14 cellular contexts compared by ENCODE assay signal in the genomic region with DNA sequence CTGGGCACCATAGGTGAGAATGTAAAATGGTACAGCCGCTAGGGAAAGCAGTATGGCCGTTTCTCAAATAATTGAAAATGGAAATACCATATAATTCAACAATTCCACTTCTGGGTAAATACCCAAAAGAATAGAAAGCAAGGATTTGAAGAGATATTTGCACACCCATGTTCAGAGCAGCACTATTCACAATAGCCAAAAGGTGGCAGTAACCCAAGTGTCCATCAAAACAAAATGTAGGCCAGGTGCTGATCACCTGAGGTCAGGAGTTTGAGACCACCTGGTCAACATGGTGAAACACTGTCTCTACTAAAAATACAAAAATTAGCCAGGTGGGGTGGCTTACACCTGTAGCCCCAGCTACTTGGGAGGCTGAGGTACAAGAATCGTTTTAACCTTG.
DNase-seq lines count a peak whose midpoint lies in the region; ATAC-seq and TF ChIP-seq lines count a peak whose summit lies in the region.
"Had no signal": no experiment of that assay in that cellular context is flagged by ENCODE, and none has a peak within 500 bp of the region (broad histone marks: within the 10 kb centered on the region; RNA-seq: fewer than 3 reads in every experiment).

No MANE protein-coding gene starts in this region.

- H3K9me2 ChIP-seq in Karpas-422 (replicated peaks; ENCODE audit: insufficient read depth, low read length), result no peaks in the 10 kb centered on the region

- DNase-seq in GM12865 (ENCODE audit: low read depth) (peak; percentile 11), Karpas-422 (peak; percentile 52), cardiac fibroblast (ENCODE audit: low read depth in 2 of 2) (no peak), neural progenitor cell (ENCODE audit: low spot score) (no peak), T1000 (lab: John Stamatoyannopoulos, UW) (no peak), mesenchymal stem cell (no peak)
- DNase-seq: activated naive CD8-positive, alpha-beta T cell treated with anti-CD3 and anti-CD28 coated beads, Interleukin-2, amount 10 ng/mL, durations not matched to agents 7 days and 5 days; cerebellar nuclear complex; MV-4-11; stimulated activated naive CD4-positive, alpha-beta T cell treated with Interleukin-2 at 50 U/mL for 16 hours had no signal

- H4K8ac ChIP-seq in mesenchymal stem cell (ENCODE audit: low read length), result no peak overlapping the region

- no peak overlapping the region for H3K18ac ChIP-seq in mesenchymal stem cell (ENCODE audit: low read depth in 1 of 2, low read length in 2 of 2)

- H2AFZ ChIP-seq in Karpas-422 (ENCODE audit: low read length) (no peak overlapping the region), neural progenitor cell (replicated peaks) (no peak overlapping the region), mesenchymal stem cell (ENCODE audit: low read depth, low read length) (no peak overlapping the region)

- no peak overlapping the region for H2BK15ac ChIP-seq in mesenchymal stem cell (ENCODE audit: low read depth, poor library complexity, severe bottlenecking)

- H3K27me3 Mint-ChIP-seq in neural progenitor cell (ENCODE audit: insufficient read depth, low read depth), result peaks cover 5% of the 10 kb centered on the region

- H3K9ac ChIP-seq in Karpas-422 (ENCODE audit: low read length) (no peak overlapping the region), neural progenitor cell (no peak overlapping the region), mesenchymal stem cell (ENCODE audit: low read length) (no peak overlapping the region)

- no peaks in the 10 kb centered on the region for H3K9me3 Mint-ChIP-seq in neural progenitor cell
- H3K9me3 Mint-ChIP-seq: activated naive CD8-positive, alpha-beta T cell treated with anti-CD3 and anti-CD28 coated beads, Interleukin-2, amount 10 ng/mL, durations not matched to agents 7 days and 5 days; memory B cell had no signal

- H3K14ac ChIP-seq in mesenchymal stem cell (ENCODE audit: low read length in 2 of 2), result no peak overlapping the region

- no peaks in the 10 kb centered on the region for H4K20me1 ChIP-seq in Karpas-422 (ENCODE audit: insufficient read depth, low read depth, low read length)
- H4K20me1 ChIP-seq in neural progenitor cell (ENCODE audit: low read depth), result no peaks in the 10 kb centered on the region

- TF ChIP-seq CTCF in GM12865 (IDR thresholded peaks at IDR 0.05; ENCODE audit: insufficient read depth, low read depth, low read length, missing control alignments) (peak; percentile 27), cardiac fibroblast (IDR thresholded peaks at IDR 0.05; ENCODE audit: low read depth, low read length) (peak; percentile 22), neural progenitor cell (IDR thresholded peaks at IDR 0.05) (peak; percentile 34)

- H3K27me3 ChIP-seq in Karpas-422 (ENCODE audit: low read length) (no peaks in the 10 kb centered on the region), neural progenitor cell (peaks cover 17% of the 10 kb centered on the region), mesenchymal stem cell (ENCODE audit: control insufficient read depth in 1 of 2, insufficient read depth in 1 of 2, low read length in 2 of 2) (peaks cover 45 to 78% of the 10 kb centered on the region in 2 experiments)

- 80% methylated on average over 1 of the region's 3 CpGs for WGBS in mesenchymal stem cell

- no peaks in the 10 kb centered on the region for H3K36me3 ChIP-seq in Karpas-422 (ENCODE audit: insufficient read depth, low read length)
- no peaks in the 10 kb centered on the region for H3K36me3 ChIP-seq in neural progenitor cell
- H3K36me3 ChIP-seq in mesenchymal stem cell (ENCODE audit: control insufficient read depth in 1 of 2, insufficient read depth in 2 of 2, low read depth in 1 of 2, low read length in 2 of 2), result no peaks in the 10 kb centered on the region
- H3K36me3 ChIP-seq: esophagus muscularis mucosa, neutrophil had no signal

- peaks cover 10% of the 10 kb centered on the region for H3F3A ChIP-seq in neural progenitor cell (ENCODE audit: low read depth)

- H3K27ac ChIP-seq in Karpas-422 (ENCODE audit: low read length) (no peak overlapping the region), neural progenitor cell (no peak overlapping the region), mesenchymal stem cell (ENCODE audit: low read length, poor library complexity, severe bottlenecking) (no peak overlapping the region)
- H3K27ac ChIP-seq: esophagus muscularis mucosa, neutrophil had no signal

- H3K4ac ChIP-seq in mesenchymal stem cell (ENCODE audit: low read depth in 1 of 2, low read length in 2 of 2), result no peak overlapping the region

- H3K4me1 Mint-ChIP-seq in neural progenitor cell, result peaks cover 19% of the 10 kb centered on the region

- no peak overlapping the region for H2BK12ac ChIP-seq in mesenchymal stem cell (ENCODE audit: low read length in 2 of 2)

- no peak overlapping the region for H2AK5ac ChIP-seq in mesenchymal stem cell (ENCODE audit: low read length, severe bottlenecking)

- H3K36me3 Mint-ChIP-seq in neural progenitor cell, result no peaks in the 10 kb centered on the region
- H3K36me3 Mint-ChIP-seq: activated naive CD8-positive, alpha-beta T cell treated with anti-CD3 and anti-CD28 coated beads, Interleukin-2, amount 10 ng/mL, durations not matched to agents 7 days and 5 days; memory B cell had no signal

- H3K4me1 ChIP-seq in Karpas-422 (ENCODE audit: low read length), result 0 out of 2 replicates have a peak, but pooled peaks cover 2% of the 10 kb centered on the region
- peaks cover 8% of the 10 kb centered on the region for H3K4me1 ChIP-seq in neural progenitor cell
- H3K4me1 ChIP-seq in mesenchymal stem cell (ENCODE audit: control insufficient read depth, insufficient read depth, low read depth, low read length), result no peaks in the 10 kb centered on the region

- H3K79me2 ChIP-seq in Karpas-422 (ENCODE audit: low read length) (no peaks in the 10 kb centered on the region), neural progenitor cell (ENCODE audit: low read depth) (no peaks in the 10 kb centered on the region)

- H3K4me2 ChIP-seq in Karpas-422 (ENCODE audit: low read depth, low read length, poor library complexity, severe bottlenecking) (no peak overlapping the region), neural progenitor cell (no peak overlapping the region), mesenchymal stem cell (ENCODE audit: low read length, poor library complexity, severe bottlenecking) (no peak overlapping the region)

- H3K4me3 ChIP-seq in GM12865 (ENCODE audit: low read depth, low read length), result no peak overlapping the region
- no peak overlapping the region for H3K4me3 ChIP-seq in Karpas-422 (ENCODE audit: low read length)
- no peak overlapping the region for H3K4me3 ChIP-seq in cardiac fibroblast (replicated peaks in 1 of 2; ENCODE audit: low read depth in 2 of 2, low read length in 2 of 2)
- H3K4me3 ChIP-seq in neural progenitor cell, result no peak overlapping the region
- no peak overlapping the region for H3K4me3 ChIP-seq in mesenchymal stem cell (ENCODE audit: insufficient read depth in 1 of 2, low read depth in 1 of 2, low read length in 2 of 2)
- H3K4me3 ChIP-seq: esophagus muscularis mucosa had no signal

- no peak overlapping the region for H2BK120ac ChIP-seq in mesenchymal stem cell (ENCODE audit: low read depth, low read length)

- no peak overlapping the region for H4K91ac ChIP-seq in mesenchymal stem cell (ENCODE audit: low read length)

- no peak overlapping the region for H3K23ac ChIP-seq in mesenchymal stem cell (ENCODE audit: low read length in 2 of 2)

- ATAC-seq in HG03571 (IDR thresholded peaks at IDR 0.05; ENCODE audit: unreplicated experiment), result no peak

- no peak overlapping the region for H3K27ac Mint-ChIP-seq in neural progenitor cell
- H3K27ac Mint-ChIP-seq: activated naive CD8-positive, alpha-beta T cell treated with anti-CD3 and anti-CD28 coated beads, Interleukin-2, amount 10 ng/mL, durations not matched to agents 7 days and 5 days; memory B cell had no signal

- no peaks in the 10 kb centered on the region for H3K79me1 ChIP-seq in mesenchymal stem cell (replicated peaks; ENCODE audit: low read length, poor library complexity, severe bottlenecking)

- H3K9me3 ChIP-seq in Karpas-422 (ENCODE audit: low read length), result no peaks in the 10 kb centered on the region
- H3K9me3 ChIP-seq in neural progenitor cell (ENCODE audit: low read depth), result no peaks in the 10 kb centered on the region
- H3K9me3 ChIP-seq in mesenchymal stem cell (ENCODE audit: control insufficient read depth, low read length), result no peaks in the 10 kb centered on the region
- H3K9me3 ChIP-seq: esophagus muscularis mucosa, neutrophil had no signal

- H2BK5ac ChIP-seq in mesenchymal stem cell (ENCODE audit: low read depth, low read length, poor library complexity, severe bottlenecking), result no peak overlapping the region

- H3K4me3 Mint-ChIP-seq in neural progenitor cell, result no peak overlapping the region
- H3K4me3 Mint-ChIP-seq: activated naive CD8-positive, alpha-beta T cell treated with anti-CD3 and anti-CD28 coated beads, Interleukin-2, amount 10 ng/mL, durations not matched to agents 7 days and 5 days; memory B cell had no signal

Comparison
In these comparisons a context has a peak if more than half of its experiments do, and no peak if none do; other contexts are left out.
1. DNase-seq: peak in GM12865 (single experiment) and Karpas-422 (single experiment); none in cardiac fibroblast (0 of 2), neural progenitor cell (single experiment), T1000 (single experiment) and mesenchymal stem cell (single experiment).
2. Peak in every context shown above with its lines, with median percentiles within 50 percentile points of each other: CTCF ChIP-seq.